10 cellular contexts compared by ENCODE assay signal in genomic region chr15:60905587-60905986, GRCh38.
A peak's percentile ranks its signal among the peaks of the same experiment; 100 is the strongest.
DNase-seq lines count a peak whose midpoint lies in the region; ATAC-seq and TF ChIP-seq lines count a peak whose summit lies in the region.
"Had no signal": no experiment of that assay in that cellular context is flagged by ENCODE, and none has a peak within 500 bp of the region (broad histone marks: within the 10 kb centered on the region; RNA-seq: fewer than 3 reads in every experiment).

No MANE protein-coding gene starts in this region.

- no peaks in the 10 kb centered on the region for H3K9me3 ChIP-seq in BLaER1
- H3K9me3 ChIP-seq in WERI-Rb-1 (ENCODE audit: severe bottlenecking): no peaks in the 10 kb centered on the region

- H3K9ac ChIP-seq in BLaER1: no peak overlapping the region

- H3K27ac ChIP-seq in BLaER1: peak overlapping the region; percentile 1; the same call in 1 of the 2 replicates
- no peak overlapping the region for H3K27ac ChIP-seq in WERI-Rb-1

- TF ChIP-seq CTCF in GM12872 (IDR thresholded peaks at IDR 0.05; ENCODE audit: insufficient read depth, low read depth, low read length) (peak; percentile 31; the same call in 2 of the 3 replicates), WERI-Rb-1 (IDR thresholded peaks at IDR 0.05; ENCODE audit: low read depth, low read length) (peak; percentile 64), epithelial cell of proximal tubule (conservative IDR thresholded peaks at IDR 0.05; ENCODE audit: low read depth, low read length) (peak; percentile 45)

- H3K36me3 ChIP-seq in BLaER1 (no peaks in the 10 kb centered on the region), WERI-Rb-1 (no peaks in the 10 kb centered on the region)

- H3K4me3 ChIP-seq in BLaER1: no peak overlapping the region
- H3K4me3 ChIP-seq in WERI-Rb-1 (ENCODE audit: low read depth, low read length): no peak overlapping the region
- no peak overlapping the region for H3K4me3 ChIP-seq in epithelial cell of proximal tubule (ENCODE audit: low read depth, low read length)

- peaks cover 31% of the 10 kb centered on the region for H3K4me1 ChIP-seq in BLaER1

- intact Hi-C loops in Right ventricle myocardium inferior (cut with DNase I): no loop called here

- H3K4me2 ChIP-seq in BLaER1: peak overlapping the region; percentile 73

- H3K27me3 ChIP-seq in BLaER1 (no peaks in the 10 kb centered on the region), WERI-Rb-1 (ENCODE audit: insufficient read depth, low read depth, severe bottlenecking) (no peaks in the 10 kb centered on the region)

- no peaks in the 10 kb centered on the region for H4K20me1 ChIP-seq in BLaER1

- ATAC-seq in Right ventricle myocardium inferior (no peak), HG02571 (IDR thresholded peaks at IDR 0.05; ENCODE audit: unreplicated experiment) (no peak)

- DNase-seq in WERI-Rb-1 (peak; percentile 60), epithelial cell of proximal tubule (ENCODE audit: low read depth) (no peak), A172 (ENCODE audit: low spot score) (no peak), Right ventricle myocardium inferior (ENCODE audit: missing footprints) (no peak), COR-L47 (lab: John Stamatoyannopoulos, UW) (no peak)
- DNase-seq: DMS153, NCI-H748 treated with DMSO at 0.1 percent for 48 hours had no signal
